Comparison of ENCODE assay signal across 19 cellular contexts in genomic region chr7:14013880-14014279, GRCh38. TPM values are rescaled to one million over a fixed set of nuclear protein-coding genes. Genes with fewer than 3 reads are reported as not detected.
DNase-seq lines count a peak whose midpoint lies in the region; ATAC-seq and TF ChIP-seq lines count a peak whose summit lies in the region.
"Had no signal": no experiment of that assay in that cellular context is flagged by ENCODE, and none has a peak within 500 bp of the region (broad histone marks: within the 10 kb centered on the region; RNA-seq: fewer than 3 reads in every experiment).

No MANE protein-coding gene starts in this region.

- peak overlapping the region; percentile 24 for H3K27ac Mint-ChIP-seq in activated T-cell treated with anti-CD3 and anti-CD28 coated beads, Interleukin-2, amount 50 U/mL, for 72 hours

- no peaks in the 10 kb centered on the region for H3K36me3 ChIP-seq in SK-N-SH (replicated peaks in 1 of 2; ENCODE audit: control insufficient read depth in 1 of 2, insufficient read depth in 2 of 2, low read length in 1 of 2)
- no peaks in the 10 kb centered on the region for H3K36me3 ChIP-seq in testis (ENCODE audit: low read depth, missing control alignments)

- H3K27me3 ChIP-seq in SK-N-SH (ENCODE audit: insufficient read depth) (no peaks in the 10 kb centered on the region), testis (no peaks in the 10 kb centered on the region)

- no peak overlapping the region for H3K4me3 Mint-ChIP-seq in activated T-cell treated with anti-CD3 and anti-CD28 coated beads, Interleukin-2, amount 50 U/mL, for 72 hours
- no peak overlapping the region for H3K4me3 Mint-ChIP-seq in activated T-cell treated with anti-CD3 and anti-CD28 coated beads, Interleukin-2, amount 50 U/mL, for 4 hours

- ATAC-seq in activated T-cell treated with anti-CD3 and anti-CD28 coated beads, Interleukin-2, amount 50 U/mL, for 72 hours (replicated peaks in 1 of 2) = peak in 1 of 2 donors; percentile 42
- ATAC-seq in activated T-cell treated with anti-CD3 and anti-CD28 coated beads, Interleukin-2, amount 50 U/mL, for 4 hours = no peak
- ATAC-seq in HG03354 (IDR thresholded peaks at IDR 0.05; ENCODE audit: poor library complexity, severe bottlenecking, unreplicated experiment) = no peak

- no peak for TF ChIP-seq EP300 in SK-N-SH (IDR thresholded peaks at IDR 0.05; ENCODE audit: borderline replicate concordance in 1 of 2, low read depth in 1 of 2, low read length in 1 of 2)

- TF ChIP-seq CTCF in SK-N-SH (IDR thresholded peaks at IDR 0.05) (no peak), testis (IDR thresholded peaks at IDR 0.05) (no peak)

- peaks cover 0 to 1% of the 10 kb centered on the region in 2 donors for H3K36me3 Mint-ChIP-seq in activated T-cell treated with anti-CD3 and anti-CD28 coated beads, Interleukin-2, amount 50 U/mL, for 72 hours (ENCODE audit: insufficient read depth in 2 of 2)
- H3K36me3 Mint-ChIP-seq in activated T-cell treated with anti-CD3 and anti-CD28 coated beads, Interleukin-2, amount 50 U/mL, for 4 hours (ENCODE audit: insufficient read depth) = no peaks in the 10 kb centered on the region

- H3K4me3 ChIP-seq in SK-N-SH (ENCODE audit: low read depth in 2 of 2, low read length in 1 of 2) = no peak overlapping the region
- H3K4me3 ChIP-seq in testis = no peak overlapping the region
- H3K4me3 ChIP-seq: GM23248 had no signal

- no peak for TF ChIP-seq RAD21 in SK-N-SH (IDR thresholded peaks at IDR 0.05; ENCODE audit: low read length)

- H3K4me1 Mint-ChIP-seq in activated T-cell treated with anti-CD3 and anti-CD28 coated beads, Interleukin-2, amount 50 U/mL, for 72 hours (ENCODE audit: low read depth) = no peaks in the 10 kb centered on the region
- H3K4me1 Mint-ChIP-seq in activated T-cell treated with anti-CD3 and anti-CD28 coated beads, Interleukin-2, amount 50 U/mL, for 4 hours (ENCODE audit: low read depth) = peaks cover 6% of the 10 kb centered on the region

- no peaks in the 10 kb centered on the region for H3K9me2 ChIP-seq in SK-N-SH

- H3F3A ChIP-seq in SK-N-SH (replicated peaks; ENCODE audit: insufficient read depth) = peaks cover 17% of the 10 kb centered on the region

- H3K79me2 ChIP-seq in SK-N-SH (ENCODE audit: insufficient read depth) = no peaks in the 10 kb centered on the region

- H3K27ac ChIP-seq in SK-N-SH (ENCODE audit: low read depth in 2 of 2, low read length in 1 of 2) = peak overlapping the region in 1 of 2 experiments; percentile 37; a peak in 1 of 4 replicates
- peak overlapping the region; percentile 9 to 10 for H3K27ac ChIP-seq in testis
- H3K27ac ChIP-seq: 22Rv1, GM23248 had no signal

- intact Hi-C loops in testis (cut with DNase I; ENCODE audit: low total_unique reads) = no loop called here

- POLR2A ChIA-PET in SK-N-SH (lab: Yijun Ruan, JAX) = interaction anchor here (1.0 kb wide), 1 partner anchor 24 kb away, joined by 4 read pairs; the partner anchor contains the start of gene ETV1

- H3K9ac ChIP-seq in SK-N-SH = no peak overlapping the region
- H3K9ac ChIP-seq: GM23248 had no signal

- H3K9me3 ChIP-seq in SK-N-SH (no peaks in the 10 kb centered on the region), testis (no peaks in the 10 kb centered on the region)

- no peak overlapping the region for H2AFZ ChIP-seq in SK-N-SH (ENCODE audit: low read depth)
- H2AFZ ChIP-seq: GM23248 had no signal

- no peak overlapping the region for H3K4me2 ChIP-seq in SK-N-SH

- H3K27me3 Mint-ChIP-seq in activated T-cell treated with anti-CD3 and anti-CD28 coated beads, Interleukin-2, amount 50 U/mL, for 72 hours (ENCODE audit: low read depth) = no peaks in the 10 kb centered on the region
- peaks cover 2% of the 10 kb centered on the region for H3K27me3 Mint-ChIP-seq in activated T-cell treated with anti-CD3 and anti-CD28 coated beads, Interleukin-2, amount 50 U/mL, for 4 hours (ENCODE audit: low read depth)

- WGBS in SK-N-SH (ENCODE audit: low lambda C conversion rate) = 47% methylated on average over 1 of the region's 1 CpG
- WGBS in testis, 2 donors = 26 to 66% methylated on average over 1 of the region's 1 CpG

- CTCF ChIA-PET in SK-N-SH (lab: Yijun Ruan, JAX) = interaction anchor here (0.9 to 2.0 kb wide), 3 partner anchors 13 to 25 kb away, joined by 3 to 5 read pairs (median 3); partner anchors contain the start of gene ETV1

- H3K9me3 Mint-ChIP-seq in activated T-cell treated with anti-CD3 and anti-CD28 coated beads, Interleukin-2, amount 50 U/mL, for 72 hours = peaks cover 1 to 3% of the 10 kb centered on the region in 2 donors
- H3K9me3 Mint-ChIP-seq in activated T-cell treated with anti-CD3 and anti-CD28 coated beads, Interleukin-2, amount 50 U/mL, for 4 hours = no peaks in the 10 kb centered on the region

- TF ChIP-seq POLR2A in testis (IDR thresholded peaks at IDR 0.05) = no peak

- DNase-seq in activated T-cell treated with anti-CD3 and anti-CD28 coated beads, Interleukin-2, amount 50 U/mL, for 72 hours = no peak
- no peak for DNase-seq in activated T-cell treated with anti-CD3 and anti-CD28 coated beads, Interleukin-2, amount 50 U/mL, for 4 hours
- DNase-seq in SK-N-SH = no peak
- DNase-seq in fibroblast of peridontal ligament (ENCODE audit: extremely low read depth) = peak; percentile 20
- no peak for DNase-seq in testis
- DNase-seq in A172 (ENCODE audit: low spot score) = no peak
- no peak for DNase-seq in NCI-H510A (lab: John Stamatoyannopoulos, UW)
- DNase-seq: DMS153, DND-41, GM23248, HCEC 1CT, Karpas-422, NCI-H1092 treated with DMSO at 0.1 percent for 48 hours, NCI-H1436, NCI-H187 treated with DMSO at 0.1 percent for 48 hours, NCI-H524 treated with DMSO at 0.1 percent for 48 hours, NCI-H774 had no signal

- H4K20me1 ChIP-seq in SK-N-SH (ENCODE audit: insufficient read depth) = no peaks in the 10 kb centered on the region

- H3K4me1 ChIP-seq in SK-N-SH (ENCODE audit: control insufficient read depth in 1 of 2, insufficient read depth in 2 of 2, low read depth in 1 of 2, low read length in 1 of 2) = peaks cover 0 to 14% of the 10 kb centered on the region in 2 experiments; a peak in 2 of 4 replicates
- peaks cover 12% of the 10 kb centered on the region for H3K4me1 ChIP-seq in testis

TF ChIP-seq in SK-N-SH, 30 proteins besides CTCF, POLR2A, EP300 and RAD21:
- TF ChIP-seq JUND (IDR thresholded peaks at IDR 0.05) (peak; percentile 57), PBX3 (IDR thresholded peaks at IDR 0.05) (peak; percentile 72), FOSL2 (IDR thresholded peaks at IDR 0.05; ENCODE audit: borderline replicate concordance, low read depth) (peak; percentile 21; the same call in 1 of the 2 replicates), FOXJ3 (CRISPR knock-in tag; IDR thresholded peaks at IDR 0.05) (no peak), TCF12 (IDR thresholded peaks at IDR 0.05) (peak; percentile 37), GABPA (IDR thresholded peaks at IDR 0.05; ENCODE audit: low read depth) (no peak), MEF2A (IDR thresholded peaks at IDR 0.05; ENCODE audit: borderline replicate concordance, low read depth) (no peak), USF2 (IDR thresholded peaks at IDR 0.05; ENCODE audit: borderline replicate concordance, low read depth, low read length) (no peak)

RNA-seq across cellular contexts. Expression of gene ETV1, which starts 24.4 kb away (rescaled TPM):
- 1 to 10 TPM in 1 of 2 donors, not detected in 1; 1.1 TPM for total RNA-seq in activated T-cell treated with anti-CD3 and anti-CD28 coated beads, Interleukin-2, amount 50 U/mL, for 72 hours
- total RNA-seq in activated T-cell treated with anti-CD3 and anti-CD28 coated beads, Interleukin-2, amount 50 U/mL, for 4 hours = under 1 TPM in 2 of 3 donors, not detected in 1; 0.11 to 0.16 TPM
- 22.3 and 24.9 TPM in 2 replicates for polyA plus RNA-seq in SK-N-SH (2012; rRNA removed)
- polyA plus RNA-seq in SK-N-SH (2012; cell fraction: cytosol; rRNA removed) = 14.7 and 21.9 TPM in 2 replicates
- 11.2 and 25.0 TPM in 2 replicates for polyA plus RNA-seq in SK-N-SH (2012; cell fraction: nucleus; rRNA removed)
- 10 to 100 TPM; 11.4 to 13.9 TPM for total RNA-seq in testis
- 16.4 TPM for polyA plus RNA-seq in testis (ENCODE audit: insufficient read depth, low read depth, low replicate concordance)
- total RNA-seq in A172 (2014; rRNA removed; shearing (Covaris generic)) = 5.2 and 9.8 TPM in 2 replicates
